ENCODE assay signal across 13 cellular contexts in genomic region chr15:77577350-77577749, GRCh38. TPM values are rescaled to one million over a fixed set of nuclear protein-coding genes. Genes with fewer than 3 reads are reported as not detected.
DNase-seq lines count a peak whose midpoint lies in the region; ATAC-seq and TF ChIP-seq lines count a peak whose summit lies in the region.
"Had no signal": no experiment of that assay in that cellular context is flagged by ENCODE, and none has a peak within 500 bp of the region (broad histone marks: within the 10 kb centered on the region; RNA-seq: fewer than 3 reads in every experiment).

No MANE protein-coding gene starts in this region.

- POLR2A ChIA-PET in activated CD4-positive, alpha-beta T cell treated with anti-CD3 and anti-CD28 coated beads for 36 hours (lab: Charles Lee): no interaction called here

- H3K27me3 Mint-ChIP-seq in nephron (ENCODE audit: low read depth): peaks cover 9% of the 10 kb centered on the region
- H3K27me3 Mint-ChIP-seq in activated CD4-positive, alpha-beta T cell treated with anti-CD3 and anti-CD28 coated beads for 36 hours: no peaks in the 10 kb centered on the region
- H3K27me3 Mint-ChIP-seq: natural killer cell treated with Interleukin-12 subunit alpha and Interleukin-12 subunit beta and Interleukin-15 and Interleukin-18, amount 100 ng/mL, for 72 hours had no signal

- ATAC-seq in GM19035 (IDR thresholded peaks at IDR 0.05; ENCODE audit: unreplicated experiment) (no peak), HG03175 (IDR thresholded peaks at IDR 0.05; ENCODE audit: unreplicated experiment) (no peak), GM18861 (IDR thresholded peaks at IDR 0.05; ENCODE audit: unreplicated experiment) (no peak)
- ATAC-seq in activated CD4-positive, alpha-beta T cell treated with anti-CD3 and anti-CD28 coated beads for 36 hours: no peak
- ATAC-seq: left lung; natural killer cell treated with Interleukin-12 subunit alpha and Interleukin-12 subunit beta and Interleukin-15 and Interleukin-18, amount 100 ng/mL, for 72 hours had no signal

- CTCF ChIA-PET in activated CD4-positive, alpha-beta T cell treated with anti-CD3 and anti-CD28 coated beads for 36 hours (lab: Charles Lee): no interaction called here

- intact Hi-C loops in activated CD4-positive, alpha-beta T cell treated with anti-CD3 and anti-CD28 coated beads for 36 hours (cut with DNase I, micrococcal nuclease): no loop called here

- H3K36me3 Mint-ChIP-seq in nephron (ENCODE audit: low read depth): no peaks in the 10 kb centered on the region
- H3K36me3 Mint-ChIP-seq in activated CD4-positive, alpha-beta T cell treated with anti-CD3 and anti-CD28 coated beads for 36 hours (ENCODE audit: low read depth): no peaks in the 10 kb centered on the region
- H3K36me3 Mint-ChIP-seq: natural killer cell treated with Interleukin-12 subunit alpha and Interleukin-12 subunit beta and Interleukin-15 and Interleukin-18, amount 100 ng/mL, for 72 hours had no signal

- H3K4me3 Mint-ChIP-seq in nephron: no peak overlapping the region
- H3K4me3 Mint-ChIP-seq in activated CD4-positive, alpha-beta T cell treated with anti-CD3 and anti-CD28 coated beads for 36 hours: no peak overlapping the region
- H3K4me3 Mint-ChIP-seq: natural killer cell treated with Interleukin-12 subunit alpha and Interleukin-12 subunit beta and Interleukin-15 and Interleukin-18, amount 100 ng/mL, for 72 hours had no signal

- H3K27ac ChIP-seq in cingulate gyrus (ENCODE audit: low read depth, low read length): peak overlapping the region; percentile 83
- H3K27ac ChIP-seq: left lung had no signal

- no peak for TF ChIP-seq CTCF in nephron (IDR thresholded peaks at IDR 0.05; ENCODE audit: unreplicated experiment in 3 of 3)

- peaks cover 11% of the 10 kb centered on the region for H3K4me1 Mint-ChIP-seq in nephron
- H3K4me1 Mint-ChIP-seq in activated CD4-positive, alpha-beta T cell treated with anti-CD3 and anti-CD28 coated beads for 36 hours: no peaks in the 10 kb centered on the region

- DNase-seq in AG08395 (ENCODE audit: low spot score) (peak; percentile 22), NCI-H82 (lab: John Stamatoyannopoulos, UW) (peak; percentile 84)
- DNase-seq in activated CD4-positive, alpha-beta T cell treated with anti-CD3 and anti-CD28 coated beads for 36 hours: no peak
- DNase-seq: activated naive CD4-positive, alpha-beta T cell treated with anti-CD3 and anti-CD28 coated beads, Interleukin-2, amount 50 U/mL, for 16 hours; cerebellar nuclear complex had no signal

- peak overlapping the region; percentile 30 to 68 (median 35) for H3K27ac Mint-ChIP-seq in nephron
- no peak overlapping the region for H3K27ac Mint-ChIP-seq in activated CD4-positive, alpha-beta T cell treated with anti-CD3 and anti-CD28 coated beads for 36 hours
- H3K27ac Mint-ChIP-seq: natural killer cell treated with Interleukin-12 subunit alpha and Interleukin-12 subunit beta and Interleukin-15 and Interleukin-18, amount 100 ng/mL, for 72 hours had no signal

- H3K9me3 Mint-ChIP-seq in nephron: no peaks in the 10 kb centered on the region
- no peaks in the 10 kb centered on the region for H3K9me3 Mint-ChIP-seq in activated CD4-positive, alpha-beta T cell treated with anti-CD3 and anti-CD28 coated beads for 36 hours (ENCODE audit: low read depth)
- H3K9me3 Mint-ChIP-seq: natural killer cell treated with Interleukin-12 subunit alpha and Interleukin-12 subunit beta and Interleukin-15 and Interleukin-18, amount 100 ng/mL, for 72 hours had no signal

RNA-seq across cellular contexts. Expression of gene LINGO1, which starts 55.4 kb away (rescaled TPM):
- total RNA-seq in activated CD4-positive, alpha-beta T cell treated with anti-CD3 and anti-CD28 coated beads for 36 hours: not detected
- total RNA-seq: epithelial cell of proximal tubule; natural killer cell treated with Interleukin-12 subunit alpha and Interleukin-12 subunit beta and Interleukin-15 and Interleukin-18, amount 100 ng/mL, for 72 hours had no signal
